8 cellular contexts compared by ENCODE assay signal in genomic region chr12:82603647-82604046, GRCh38.
DNase-seq lines count a peak whose midpoint lies in the region; ATAC-seq lines count a peak whose summit lies in the region.

No MANE protein-coding gene starts in this region.

- DNase-seq in DMS 273 (lab: John Stamatoyannopoulos, UW; ENCODE audit: unreplicated experiment) = peak; percentile 22
- DNase-seq in NCI-H526 treated with DMSO at 0.1 percent for 48 hours (lab: John Stamatoyannopoulos, UW) = peak; percentile 49

- ATAC-seq in GM18517 (IDR thresholded peaks at IDR 0.05; ENCODE audit: unreplicated experiment) (peak; percentile 66), GM19324 (IDR thresholded peaks at IDR 0.05; ENCODE audit: low FRiP score, unreplicated experiment) (peak; percentile 51), GM21526 (IDR thresholded peaks at IDR 0.05; ENCODE audit: low FRiP score, unreplicated experiment) (peak; percentile 50), HG02623 (IDR thresholded peaks at IDR 0.05; ENCODE audit: unreplicated experiment) (peak; percentile 56), HG02981 (IDR thresholded peaks at IDR 0.05; ENCODE audit: unreplicated experiment) (peak; percentile 50), HG03432 (IDR thresholded peaks at IDR 0.05; ENCODE audit: unreplicated experiment) (peak; percentile 72)

Comparison
In these comparisons a context has a peak if more than half of its experiments do, and no peak if none do; other contexts are left out.
1. Peak in every context shown above with its lines: DNase-seq and ATAC-seq.